ENCODE assay signal across 8 cellular contexts in the genomic region with DNA sequence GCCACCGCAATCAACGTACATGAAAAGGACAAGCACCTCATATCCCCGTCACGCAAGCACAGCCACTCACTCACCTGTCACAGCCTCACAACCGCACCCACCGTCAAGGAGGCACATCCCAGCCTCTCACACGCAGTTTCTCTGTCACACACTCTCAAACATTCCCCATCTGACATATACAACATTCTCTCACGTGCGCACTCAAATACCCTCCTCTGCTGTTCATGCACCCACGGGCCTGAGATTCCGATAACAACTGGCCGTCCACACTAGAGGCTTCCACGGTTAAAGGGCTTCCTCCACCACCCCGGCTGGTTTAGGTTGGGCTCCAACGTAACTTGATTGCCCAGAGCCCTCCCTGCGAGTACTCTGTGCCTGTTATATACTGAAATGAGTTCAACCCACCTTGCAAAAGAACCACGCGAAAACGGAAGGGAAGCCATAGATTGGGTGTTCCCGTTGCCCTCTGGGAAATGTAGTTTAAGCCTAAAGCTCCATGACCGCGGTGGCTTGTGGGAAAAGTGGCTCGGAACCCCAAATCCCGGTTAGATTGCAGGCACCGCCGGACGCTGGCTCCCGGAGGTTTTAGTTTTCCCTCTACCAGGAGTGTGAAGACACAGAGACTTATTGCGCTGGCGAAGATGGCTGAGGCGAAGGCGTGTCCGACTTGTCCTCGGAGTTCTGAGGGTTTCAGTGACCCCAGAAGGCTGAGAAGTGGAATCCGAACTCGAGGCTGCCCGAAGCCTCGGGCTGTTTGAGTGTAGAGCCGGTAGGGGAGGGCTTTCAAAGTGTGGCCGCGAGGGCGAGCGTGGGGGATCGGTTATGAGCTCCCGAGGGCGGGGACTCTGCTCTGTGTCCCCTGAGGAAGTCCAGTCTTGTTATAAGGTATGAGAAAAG. TPM values are rescaled to one million over a fixed set of nuclear protein-coding genes. Genes with fewer than 3 reads are reported as not detected.
DNase-seq lines count a peak whose midpoint lies in the region; ATAC-seq and TF ChIP-seq lines count a peak whose summit lies in the region.

Gene ZNF573 (minus strand): TSS at position 448 of the 897 bp plus-strand sequence. CDS start 5,857 bp downstream, outside the sequence.

- no peaks in the 10 kb centered on the region for H3K9me2 ChIP-seq in PC-9 (ENCODE audit: insufficient read depth)

- BruUV-seq in PC-9 (replicated peaks; lab: Mats Ljungman, UMichigan) = TSS peak; percentile 68

- ATAC-seq in GM21576 (IDR thresholded peaks at IDR 0.05; ENCODE audit: unreplicated experiment) = peak; percentile 80
- ATAC-seq in activated T-cell treated with anti-CD3 and anti-CD28 coated beads, Interleukin-2, amount 50 U/mL, for 4 hours = peak; percentile 89

- TF ChIP-seq POLR2A in esophagus muscularis mucosa (IDR thresholded peaks at IDR 0.05; ENCODE audit: low read depth) = peak; percentile 17

- no peaks in the 10 kb centered on the region for H3K27me3 Mint-ChIP-seq in activated T-cell treated with anti-CD3 and anti-CD28 coated beads, Interleukin-2, amount 50 U/mL, for 4 hours (ENCODE audit: low read depth)

- peak within 1 kb of the TSS; percentile 91 for H3K4me2 ChIP-seq in PC-9

- H3K4me1 ChIP-seq in PC-9 (replicated peaks; ENCODE audit: insufficient read depth) (peaks cover 4% of the 10 kb centered on the region; the same call in 1 of the 2 replicates), esophagus muscularis mucosa (peaks cover 6 to 21% (median 18%) of the 10 kb centered on the region in 4 donors), muscle layer of colon (ENCODE audit: insufficient read depth, low read length) (peaks cover 8% of the 10 kb centered on the region)

- in situ Hi-C loops in KBM-7 (cut with MboI; ENCODE audit: low pct_unique_long_range_greater_than_20kb, low sequenced_read_pairs) = no loop called here

- no peaks in the 10 kb centered on the region for H3K36me3 ChIP-seq in PC-9 (ENCODE audit: low read depth)
- H3K36me3 ChIP-seq in esophagus muscularis mucosa = peaks cover 0 to 1% (median 0%) of the 10 kb centered on the region in 4 donors
- no peaks in the 10 kb centered on the region for H3K36me3 ChIP-seq in muscle layer of colon (ENCODE audit: insufficient read depth, low read length)

- DNase-seq in DMS114 treated with DMSO at 0.1 percent for 48 hours (lab: John Stamatoyannopoulos, UW; ENCODE audit: unreplicated experiment) (peak; percentile 89), KBM-7 (peak; percentile 91), PC-9 (peak; percentile 77 to 82), esophagus muscularis mucosa (ENCODE audit: extremely low spot score) (peak; percentile 97)
- DNase-seq in activated T-cell treated with anti-CD3 and anti-CD28 coated beads, Interleukin-2, amount 50 U/mL, for 4 hours = peak; percentile 64
- DNase-seq in stimulated activated CD8-positive, alpha-beta memory T cell treated with anti-CD3 and anti-CD28 coated beads, Interleukin-7, amount 100 ng/mL, for 1 hour (ENCODE audit: low read depth in 2 of 2) = peak; percentile 51 to 60

- H3K79me2 ChIP-seq in PC-9 (ENCODE audit: low read depth) = no peaks in the 10 kb centered on the region; the same call in 1 of the 2 replicates

- no peaks in the 10 kb centered on the region for H3K9me3 ChIP-seq in PC-9 (ENCODE audit: insufficient read depth, low read depth)
- peaks cover 0 to 2% (median 0%) of the 10 kb centered on the region in 4 donors for H3K9me3 ChIP-seq in esophagus muscularis mucosa
- H3K9me3 ChIP-seq in muscle layer of colon (ENCODE audit: low read length) = no peaks in the 10 kb centered on the region

- H3K4me3 ChIP-seq in PC-9 (peak within 1 kb of the TSS; percentile 73), esophagus muscularis mucosa (peak within 1 kb of the TSS; percentile 57 to 85 (median 70)), muscle layer of colon (ENCODE audit: low read depth in 1 of 2, low read length in 2 of 2) (peak within 1 kb of the TSS; percentile 54 to 83)

- WGBS in esophagus muscularis mucosa = under 1% methylated on average over 36 of the region's 46 CpGs

- no peaks in the 10 kb centered on the region for H3K27me3 ChIP-seq in PC-9 (ENCODE audit: insufficient read depth, low read depth)
- H3K27me3 ChIP-seq in esophagus muscularis mucosa = no peaks in the 10 kb centered on the region
- H3K27me3 ChIP-seq in muscle layer of colon (ENCODE audit: control insufficient read depth in 1 of 2, insufficient read depth in 2 of 2, low read length in 2 of 2) = no peaks in the 10 kb centered on the region

- no peak for TF ChIP-seq EP300 in esophagus muscularis mucosa (IDR thresholded peaks at IDR 0.05)

- TF ChIP-seq CTCF in PC-9 (conservative IDR thresholded peaks at IDR 0.05) (no peak), esophagus muscularis mucosa (IDR thresholded peaks at IDR 0.05) (peak; percentile 4 to 28 (median 6))

- CTCF ChIA-PET in PC-9 (lab: Charles Lee) = interaction anchor here (1.0 kb wide), 1 partner anchor 50 kb away, joined by 9 read pairs; no protein-coding TSS in a partner anchor

- H3K27ac ChIP-seq in PC-9 (peak within 1 kb of the TSS; percentile 35), esophagus muscularis mucosa (replicated peaks in 1 of 4) (peak within 1 kb of the TSS; percentile 80 to 89 (median 84)), muscle layer of colon (ENCODE audit: low read depth, low read length) (peak within 1 kb of the TSS; percentile 77)

- intact Hi-C loops in PC-9 (cut with micrococcal nuclease; ENCODE audit: unreplicated experiment) = loop anchor here (2.0 kb wide), 1 partner anchor 61 kb away; the partner anchor contains the start of gene ZNF607
- intact Hi-C loops in esophagus muscularis mucosa (cut with DNase I) = no loop called here

- no peaks in the 10 kb centered on the region for H3F3A ChIP-seq in PC-9 (ENCODE audit: insufficient read depth, low read depth)

- peaks cover 19% of the 10 kb centered on the region for H3K36me3 Mint-ChIP-seq in activated T-cell treated with anti-CD3 and anti-CD28 coated beads, Interleukin-2, amount 50 U/mL, for 4 hours (ENCODE audit: insufficient read depth)

- H4K20me1 ChIP-seq in PC-9 (ENCODE audit: insufficient read depth) = no peaks in the 10 kb centered on the region

- H3K4me3 Mint-ChIP-seq in activated T-cell treated with anti-CD3 and anti-CD28 coated beads, Interleukin-2, amount 50 U/mL, for 4 hours = peak within 1 kb of the TSS; percentile 87

- peak within 1 kb of the TSS; percentile 59 for H3K9ac ChIP-seq in muscle layer of colon (ENCODE audit: low read length)

- POLR2A ChIA-PET in PC-9 (lab: Charles Lee; ENCODE audit: unreplicated experiment) = interaction anchor here (0.6 to 0.8 kb wide), 8 partner anchors 49 to 1651 kb away, joined by 3 to 11 read pairs (median 4); partner anchors contain the start of genes ZNF527 and ZNF790

- H3K4me1 Mint-ChIP-seq in activated T-cell treated with anti-CD3 and anti-CD28 coated beads, Interleukin-2, amount 50 U/mL, for 4 hours (ENCODE audit: low read depth) = peaks cover 35% of the 10 kb centered on the region

- H2AFZ ChIP-seq in PC-9 = peak within 1 kb of the TSS; percentile 97

- peaks cover 19% of the 10 kb centered on the region for H3K9me3 Mint-ChIP-seq in activated T-cell treated with anti-CD3 and anti-CD28 coated beads, Interleukin-2, amount 50 U/mL, for 4 hours

RNA-seq across cellular contexts. Expression of gene ZNF573, which starts in this region (rescaled TPM):
- total RNA-seq in PC-9 (2021) = 5.5 and 7.9 TPM in 2 replicates
- total RNA-seq in activated T-cell treated with anti-CD3 and anti-CD28 coated beads, Interleukin-2, amount 50 U/mL, for 4 hours = 10 to 100 TPM in 2 of 3 donors, 1 to 10 TPM in 1; 9.1 to 12.1 (median 10.6) TPM
- 10 to 100 TPM in 1 of 4 donors, 1 to 10 TPM in 3; 5.8 to 12.1 (median 7.6) TPM for total RNA-seq in esophagus muscularis mucosa

Comparison
In these comparisons a context has a peak if more than half of its experiments do, and no peak if none do; other contexts are left out.
1. Peak in every context shown above with its lines: DNase-seq, ATAC-seq, H3K4me3 ChIP-seq and H3K27ac ChIP-seq.